33 cellular contexts compared by ENCODE assay signal in the genomic region with DNA sequence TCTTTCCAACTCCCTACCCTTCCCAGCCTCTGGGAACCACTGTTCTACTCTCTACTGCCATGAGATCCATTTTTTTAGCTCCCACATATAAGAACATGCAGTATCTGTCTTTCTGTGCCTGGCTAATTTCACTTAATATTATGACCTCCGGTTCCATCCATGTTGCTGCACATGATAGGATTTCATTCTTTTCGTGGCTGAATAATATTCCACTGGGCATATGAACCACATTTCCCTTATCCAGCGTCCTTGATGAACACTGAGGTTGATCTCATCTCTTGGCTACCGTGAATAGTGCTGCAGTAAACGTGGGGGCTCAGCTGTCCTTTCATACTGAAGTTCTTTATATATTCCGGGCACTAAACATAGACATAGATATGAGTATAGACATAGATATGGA.
"Had no signal": no experiment of that assay in that cellular context is flagged by ENCODE, and none has a peak within 500 bp of the region (broad histone marks: within the 10 kb centered on the region; RNA-seq: fewer than 3 reads in every experiment).

No MANE protein-coding gene starts in this region.

- ATAC-seq: activated CD8-positive, alpha-beta T cell treated with anti-CD3 and anti-CD28 coated beads for 36 hours; activated naive CD4-positive, alpha-beta T cell treated with anti-CD3 and anti-CD28 coated beads, Interleukin-2, amount 50 U/mL, for 72 hours; activated T-cell treated with anti-CD3 and anti-CD28 coated beads, Interleukin-2, amount 50 U/mL, for 4 hours; activated T-cell treated with anti-CD3 and anti-CD28 coated beads, Interleukin-2, amount 50 U/mL, for 72 hours; activated T-helper 17 cell treated with anti-CD3 and anti-CD28 coated beads, Interleukin-2, amount 50 U/mL, for 72 hours; body of pancreas had no signal

- H3K36me3 ChIP-seq: adrenal gland, brain microvascular endothelial cell, breast epithelium had no signal

- H3K9me3 ChIP-seq: adrenal gland, body of pancreas, breast epithelium had no signal

- H3K4me3 ChIP-seq: adrenal gland, body of pancreas, breast epithelium had no signal

- H3K4me1 ChIP-seq: adrenal gland, body of pancreas, breast epithelium had no signal

- DNase-seq: activated B cell treated with CpG ODN at 0.5 μM for 24 hours; activated CD4-positive, alpha-beta memory T cell treated with anti-CD3 and anti-CD28 coated beads for 36 hours; activated CD4-positive, alpha-beta T cell treated with anti-CD3 and anti-CD28 coated beads for 4 hours; activated CD4-positive, alpha-beta T cell treated with anti-CD3 and anti-CD28 coated beads, Interleukin-2, amount 10 ng/mL, durations not matched to agents 24 days and 14 days; activated CD4-positive, alpha-beta T cell treated with anti-CD3 and anti-CD28 coated beads, Interleukin-2, amount 50 U/mL, for 1 hour; activated CD4-positive, alpha-beta T cell treated with anti-CD3 and anti-CD28 coated beads, Interleukin-2, amount 50 U/mL, for 4 hours; activated CD4-positive, CD25-positive, alpha-beta regulatory T cell treated with anti-CD3 and anti-CD28 coated beads, Interleukin-2, amount 50 U/mL, for 72 hours; activated CD8-positive, alpha-beta memory T cell treated with anti-CD3 and anti-CD28 coated beads, Interleukin-2, amount 50 U/mL, for 4 hours; activated CD8-positive, alpha-beta T cell treated with anti-CD3 and anti-CD28 coated beads for 36 hours; activated effector memory CD4-positive, alpha-beta T cell treated with anti-CD3 and anti-CD28 coated beads, Interleukin-2, amount 50 U/mL, for 16 hours; activated gamma-delta T cell treated with Interleukin-2 at 50 U/mL for 16 hours; activated naive CD4-positive, alpha-beta T cell; activated naive CD4-positive, alpha-beta T cell treated with anti-CD3 and anti-CD28 coated beads for 36 hours; activated naive CD4-positive, alpha-beta T cell treated with anti-CD3 and anti-CD28 coated beads, Interleukin-2, amount 50 U/mL, for 16 hours; activated naive CD8-positive, alpha-beta T cell treated with anti-CD3 and anti-CD28 coated beads for 36 hours; activated T-cell treated with anti-CD3 and anti-CD28 coated beads for 4 hours; activated T-cell treated with anti-CD3 and anti-CD28 coated beads, Interleukin-2, amount 50 U/mL, for 1 hour; activated T-cell treated with anti-CD3 and anti-CD28 coated beads, Interleukin-2, amount 50 U/mL, for 4 hours; activated T-cell treated with anti-CD3 and anti-CD28 coated beads, Interleukin-2, amount 50 U/mL, for 72 hours; adrenal gland; amniotic stem cell; body of pancreas; brain microvascular endothelial cell; caudate nucleus; cerebellar nuclear complex; T-helper 2 cell; T-helper 9 cell had no signal

- FAIRE-seq: astrocyte, TTC549 had no signal

- H3K27me3 ChIP-seq: adrenal gland, body of pancreas, brain microvascular endothelial cell, breast epithelium had no signal

- H3K27ac ChIP-seq: adrenal gland, body of pancreas, brain microvascular endothelial cell, breast epithelium, VCaP had no signal
